ENCODE assay signal across 8 cellular contexts in the genomic region with DNA sequence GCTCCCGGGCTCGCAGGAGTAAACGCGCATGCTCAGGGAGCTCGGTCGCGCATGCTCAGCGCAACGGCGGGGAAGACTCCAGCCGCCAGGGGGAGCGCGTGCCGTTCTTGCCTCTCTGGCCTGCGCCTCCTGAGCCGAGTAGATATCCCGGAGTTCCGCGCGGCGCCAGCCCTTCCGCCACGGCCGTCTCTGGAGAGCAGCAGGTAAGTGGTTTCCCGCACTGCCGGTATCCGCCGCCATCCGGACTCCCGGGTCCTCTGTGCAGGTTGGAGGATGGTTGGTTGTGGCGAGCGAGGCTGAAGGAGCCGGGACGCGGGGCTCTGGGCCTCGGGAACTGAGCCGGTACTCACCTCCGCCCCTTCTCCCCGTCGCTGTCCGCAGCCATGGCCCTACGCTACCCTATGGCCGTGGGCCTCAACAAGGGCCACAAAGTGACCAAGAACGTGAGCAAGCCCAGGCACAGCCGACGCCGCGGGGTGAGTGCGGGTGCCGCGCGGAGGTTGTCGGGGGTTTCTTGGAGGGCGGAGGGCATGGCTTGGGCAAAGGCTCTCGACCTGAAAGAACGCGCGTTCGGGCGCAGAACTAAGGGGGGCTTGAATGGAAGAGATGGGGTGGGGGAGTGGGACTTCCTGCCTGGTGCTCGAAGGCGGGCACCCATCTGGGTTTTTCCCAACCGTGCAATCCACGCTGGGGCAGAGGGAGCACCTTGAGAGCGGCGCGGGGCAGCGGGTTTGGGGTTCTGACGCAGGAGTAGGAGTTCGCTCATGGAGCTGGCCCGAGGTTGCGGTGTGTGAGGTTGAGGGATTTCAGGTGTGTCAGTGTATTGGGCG. TPM values are rescaled to one million over a fixed set of nuclear protein-coding genes. Genes with fewer than 3 reads are reported as not detected.
A peak's percentile ranks its signal among the peaks of the same experiment; 100 is the strongest.
DNase-seq lines count a peak whose midpoint lies in the region; ATAC-seq and TF ChIP-seq lines count a peak whose summit lies in the region.

A gene (plus strand): TSS at position 171 of the 830 bp plus-strand sequence. CDS start 213 bp downstream, at position 384.

- peak within 1 kb of the TSS; percentile 96 for H3K27ac Mint-ChIP-seq in activated CD4-positive, alpha-beta T cell treated with anti-CD3 and anti-CD28 coated beads for 36 hours

- in situ Hi-C loops in ACHN (cut with HindIII; ENCODE audit: low pct_ligation_motif_present, low pct_unique_long_range_greater_than_20kb, low sequenced_read_pairs): no loop called here

- POLR2A ChIA-PET in activated CD4-positive, alpha-beta T cell treated with anti-CD3 and anti-CD28 coated beads for 36 hours (lab: Charles Lee): interaction anchor here (0.6 to 1.8 kb wide), 13 partner anchors 11 to 995 kb away, joined by 3 to 20 read pairs (median 5); a partner anchor contains a TSS

- H3K27me3 ChIP-seq in kidney epithelial cell (ENCODE audit: control insufficient read depth, insufficient read depth, low read length): no peaks in the 10 kb centered on the region

- peaks cover 4% of the 10 kb centered on the region for H3K36me3 ChIP-seq in kidney epithelial cell (ENCODE audit: control insufficient read depth, insufficient read depth, low read length)

- H3K36me3 Mint-ChIP-seq in activated CD4-positive, alpha-beta T cell treated with anti-CD3 and anti-CD28 coated beads for 36 hours (ENCODE audit: low read depth): peaks cover 49% of the 10 kb centered on the region

- intact Hi-C loops in activated CD4-positive, alpha-beta T cell treated with anti-CD3 and anti-CD28 coated beads for 36 hours (cut with DNase I, micrococcal nuclease): loop anchor here (1.0 to 2.0 kb wide), 9 partner anchors 10 to 420 kb away; a partner anchor contains a TSS

- peaks cover 21% of the 10 kb centered on the region for H3K4me1 Mint-ChIP-seq in activated CD4-positive, alpha-beta T cell treated with anti-CD3 and anti-CD28 coated beads for 36 hours

- H3K9me3 Mint-ChIP-seq in activated CD4-positive, alpha-beta T cell treated with anti-CD3 and anti-CD28 coated beads for 36 hours (ENCODE audit: low read depth): no peaks in the 10 kb centered on the region

- TF ChIP-seq CTCF in choroid plexus epithelial cell (conservative IDR thresholded peaks at IDR 0.05; ENCODE audit: low read depth, low read length) (peak; percentile 90), kidney epithelial cell (IDR thresholded peaks at IDR 0.05; ENCODE audit: insufficient read depth, low read length, poor library complexity, severe bottlenecking) (peak; percentile 96)

- ATAC-seq in GM18870 (IDR thresholded peaks at IDR 0.05; ENCODE audit: unreplicated experiment): peak; percentile 41
- ATAC-seq in HG03432 (IDR thresholded peaks at IDR 0.05; ENCODE audit: unreplicated experiment): peak; percentile 42
- ATAC-seq in activated CD4-positive, alpha-beta T cell treated with anti-CD3 and anti-CD28 coated beads for 36 hours: peak; percentile 54

- H3K4me3 ChIP-seq in choroid plexus epithelial cell (ENCODE audit: low read depth, low read length): peak within 1 kb of the TSS; percentile 99
- peak within 1 kb of the TSS; percentile 96 for H3K4me3 ChIP-seq in kidney epithelial cell (ENCODE audit: low read depth, low read length)

- no peaks in the 10 kb centered on the region for H3K27me3 Mint-ChIP-seq in activated CD4-positive, alpha-beta T cell treated with anti-CD3 and anti-CD28 coated beads for 36 hours

- DNase-seq in ACHN: peak; percentile 92
- DNase-seq in NCI-H510A treated with DMSO at 0.1 percent for 48 hours (lab: John Stamatoyannopoulos, UW): peak; percentile 98
- peak; percentile 100 for DNase-seq in activated CD4-positive, alpha-beta T cell treated with anti-CD3 and anti-CD28 coated beads for 36 hours
- DNase-seq in choroid plexus epithelial cell (ENCODE audit: low read depth): peak; percentile 98
- DNase-seq in kidney epithelial cell (ENCODE audit: low read depth): peak; percentile 71
- peak; percentile 97 to 99 for DNase-seq in stimulated activated CD4-positive, alpha-beta T cell treated with anti-CD3 and anti-CD28 coated beads, Interleukin-15, amount 100 ng/mL, for 48 hours (ENCODE audit: low read depth in 2 of 2)

- CTCF ChIA-PET in activated CD4-positive, alpha-beta T cell treated with anti-CD3 and anti-CD28 coated beads for 36 hours (lab: Charles Lee): interaction anchor here (0.6 to 2.4 kb wide), 22 partner anchors 9 to 114 kb away, joined by 3 to 32 read pairs (median 4); a partner anchor contains a TSS

- H3K4me3 Mint-ChIP-seq in activated CD4-positive, alpha-beta T cell treated with anti-CD3 and anti-CD28 coated beads for 36 hours: peak within 1 kb of the TSS; percentile 100

RNA-seq across cellular contexts. Expression of the gene that starts here (rescaled TPM):
- total RNA-seq in activated CD4-positive, alpha-beta T cell treated with anti-CD3 and anti-CD28 coated beads for 36 hours: 1,000 to 10,000 TPM; 1,452 to 1,530 TPM
- total RNA-seq in kidney epithelial cell: 1,562 and 1,717 TPM in 2 replicates

Comparison
In these comparisons a context has a peak if more than half of its experiments do, and no peak if none do; other contexts are left out.
1. Peak in every context shown above with its lines: DNase-seq, ATAC-seq and H3K4me3 ChIP-seq.